ENCODE assay signal across 1 cellular context in the genomic region with DNA sequence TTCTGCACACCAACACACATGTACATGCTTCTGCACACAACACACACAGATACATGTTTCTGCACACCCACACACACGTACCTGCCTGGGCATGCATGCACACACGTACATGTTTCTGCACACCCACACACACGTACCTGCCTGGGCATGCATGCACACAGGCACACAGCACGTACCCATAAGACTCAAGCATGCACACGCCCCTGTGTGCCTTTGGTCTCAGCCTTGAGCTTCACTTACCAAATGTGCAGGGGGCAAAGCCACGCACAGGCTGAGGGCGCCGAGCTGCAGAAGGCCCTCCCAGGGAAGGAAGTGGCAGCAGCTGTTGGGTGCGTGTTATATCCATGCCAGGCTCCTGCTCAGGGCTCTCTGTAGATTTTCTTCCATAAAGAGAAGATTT.
TF ChIP-seq lines count a peak whose summit lies in the region.

No MANE protein-coding gene starts in this region.

TF ChIP-seq in GM23338, 12 proteins besides CTCF, POLR2A, EP300 and RAD21:
- TF ChIP-seq, protein P1, sequence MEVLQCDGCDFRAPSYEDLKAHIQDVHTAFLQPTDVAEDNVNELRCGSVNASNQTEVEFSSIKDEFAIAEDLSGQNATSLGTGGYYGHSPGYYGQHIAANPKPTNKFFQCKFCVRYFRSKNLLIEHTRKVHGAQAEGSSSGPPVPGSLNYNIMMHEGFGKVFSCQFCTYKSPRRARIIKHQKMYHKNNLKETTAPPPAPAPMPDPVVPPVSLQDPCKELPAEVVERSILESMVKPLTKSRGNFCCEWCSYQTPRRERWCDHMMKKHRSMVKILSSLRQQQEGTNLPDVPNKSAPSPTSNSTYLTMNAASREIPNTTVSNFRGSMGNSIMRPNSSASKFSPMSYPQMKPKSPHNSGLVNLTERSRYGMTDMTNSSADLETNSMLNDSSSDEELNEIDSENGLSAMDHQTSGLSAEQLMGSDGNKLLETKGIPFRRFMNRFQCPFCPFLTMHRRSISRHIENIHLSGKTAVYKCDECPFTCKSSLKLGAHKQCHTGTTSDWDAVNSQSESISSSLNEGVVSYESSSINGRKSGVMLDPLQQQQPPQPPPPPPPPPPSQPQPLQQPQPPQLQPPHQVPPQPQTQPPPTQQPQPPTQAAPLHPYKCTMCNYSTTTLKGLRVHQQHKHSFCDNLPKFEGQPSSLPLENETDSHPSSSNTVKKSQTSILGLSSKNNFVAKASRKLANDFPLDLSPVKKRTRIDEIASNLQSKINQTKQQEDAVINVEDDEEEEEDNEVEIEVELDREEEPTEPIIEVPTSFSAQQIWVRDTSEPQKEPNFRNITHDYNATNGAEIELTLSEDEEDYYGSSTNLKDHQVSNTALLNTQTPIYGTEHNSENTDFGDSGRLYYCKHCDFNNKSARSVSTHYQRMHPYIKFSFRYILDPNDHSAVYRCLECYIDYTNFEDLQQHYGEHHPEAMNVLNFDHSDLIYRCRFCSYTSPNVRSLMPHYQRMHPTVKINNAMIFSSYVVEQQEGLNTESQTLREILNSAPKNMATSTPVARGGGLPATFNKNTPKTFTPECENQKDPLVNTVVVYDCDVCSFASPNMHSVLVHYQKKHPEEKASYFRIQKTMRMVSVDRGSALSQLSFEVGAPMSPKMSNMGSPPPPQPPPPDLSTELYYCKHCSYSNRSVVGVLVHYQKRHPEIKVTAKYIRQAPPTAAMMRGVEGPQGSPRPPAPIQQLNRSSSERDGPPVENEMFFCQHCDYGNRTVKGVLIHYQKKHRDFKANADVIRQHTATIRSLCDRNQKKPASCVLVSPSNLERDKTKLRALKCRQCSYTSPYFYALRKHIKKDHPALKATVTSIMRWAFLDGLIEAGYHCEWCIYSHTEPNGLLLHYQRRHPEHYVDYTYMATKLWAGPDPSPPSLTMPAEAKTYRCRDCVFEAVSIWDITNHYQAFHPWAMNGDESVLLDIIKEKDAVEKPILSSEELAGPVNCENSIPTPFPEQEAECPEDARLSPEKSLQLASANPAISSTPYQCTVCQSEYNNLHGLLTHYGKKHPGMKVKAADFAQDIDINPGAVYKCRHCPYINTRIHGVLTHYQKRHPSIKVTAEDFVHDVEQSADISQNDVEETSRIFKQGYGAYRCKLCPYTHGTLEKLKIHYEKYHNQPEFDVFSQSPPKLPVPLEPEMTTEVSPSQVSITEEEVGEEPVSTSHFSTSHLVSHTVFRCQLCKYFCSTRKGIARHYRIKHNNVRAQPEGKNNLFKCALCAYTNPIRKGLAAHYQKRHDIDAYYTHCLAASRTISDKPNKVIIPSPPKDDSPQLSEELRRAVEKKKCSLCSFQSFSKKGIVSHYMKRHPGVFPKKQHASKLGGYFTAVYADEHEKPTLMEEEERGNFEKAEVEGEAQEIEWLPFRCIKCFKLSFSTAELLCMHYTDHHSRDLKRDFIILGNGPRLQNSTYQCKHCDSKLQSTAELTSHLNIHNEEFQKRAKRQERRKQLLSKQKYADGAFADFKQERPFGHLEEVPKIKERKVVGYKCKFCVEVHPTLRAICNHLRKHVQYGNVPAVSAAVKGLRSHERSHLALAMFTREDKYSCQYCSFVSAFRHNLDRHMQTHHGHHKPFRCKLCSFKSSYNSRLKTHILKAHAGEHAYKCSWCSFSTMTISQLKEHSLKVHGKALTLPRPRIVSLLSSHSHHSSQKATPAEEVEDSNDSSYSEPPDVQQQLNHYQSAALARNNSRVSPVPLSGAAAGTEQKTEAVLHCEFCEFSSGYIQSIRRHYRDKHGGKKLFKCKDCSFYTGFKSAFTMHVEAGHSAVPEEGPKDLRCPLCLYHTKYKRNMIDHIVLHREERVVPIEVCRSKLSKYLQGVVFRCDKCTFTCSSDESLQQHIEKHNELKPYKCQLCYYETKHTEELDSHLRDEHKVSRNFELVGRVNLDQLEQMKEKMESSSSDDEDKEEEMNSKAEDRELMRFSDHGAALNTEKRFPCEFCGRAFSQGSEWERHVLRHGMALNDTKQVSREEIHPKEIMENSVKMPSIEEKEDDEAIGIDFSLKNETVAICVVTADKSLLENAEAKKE (CRISPR knock-in tag; IDR thresholded peaks at IDR 0.05), result no peak
- TF ChIP-seq, protein P2, sequence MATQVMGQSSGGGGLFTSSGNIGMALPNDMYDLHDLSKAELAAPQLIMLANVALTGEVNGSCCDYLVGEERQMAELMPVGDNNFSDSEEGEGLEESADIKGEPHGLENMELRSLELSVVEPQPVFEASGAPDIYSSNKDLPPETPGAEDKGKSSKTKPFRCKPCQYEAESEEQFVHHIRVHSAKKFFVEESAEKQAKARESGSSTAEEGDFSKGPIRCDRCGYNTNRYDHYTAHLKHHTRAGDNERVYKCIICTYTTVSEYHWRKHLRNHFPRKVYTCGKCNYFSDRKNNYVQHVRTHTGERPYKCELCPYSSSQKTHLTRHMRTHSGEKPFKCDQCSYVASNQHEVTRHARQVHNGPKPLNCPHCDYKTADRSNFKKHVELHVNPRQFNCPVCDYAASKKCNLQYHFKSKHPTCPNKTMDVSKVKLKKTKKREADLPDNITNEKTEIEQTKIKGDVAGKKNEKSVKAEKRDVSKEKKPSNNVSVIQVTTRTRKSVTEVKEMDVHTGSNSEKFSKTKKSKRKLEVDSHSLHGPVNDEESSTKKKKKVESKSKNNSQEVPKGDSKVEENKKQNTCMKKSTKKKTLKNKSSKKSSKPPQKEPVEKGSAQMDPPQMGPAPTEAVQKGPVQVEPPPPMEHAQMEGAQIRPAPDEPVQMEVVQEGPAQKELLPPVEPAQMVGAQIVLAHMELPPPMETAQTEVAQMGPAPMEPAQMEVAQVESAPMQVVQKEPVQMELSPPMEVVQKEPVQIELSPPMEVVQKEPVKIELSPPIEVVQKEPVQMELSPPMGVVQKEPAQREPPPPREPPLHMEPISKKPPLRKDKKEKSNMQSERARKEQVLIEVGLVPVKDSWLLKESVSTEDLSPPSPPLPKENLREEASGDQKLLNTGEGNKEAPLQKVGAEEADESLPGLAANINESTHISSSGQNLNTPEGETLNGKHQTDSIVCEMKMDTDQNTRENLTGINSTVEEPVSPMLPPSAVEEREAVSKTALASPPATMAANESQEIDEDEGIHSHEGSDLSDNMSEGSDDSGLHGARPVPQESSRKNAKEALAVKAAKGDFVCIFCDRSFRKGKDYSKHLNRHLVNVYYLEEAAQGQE (IDR thresholded peaks at IDR 0.05; ENCODE audit: unreplicated experiment), result no peak
- TF ChIP-seq STAT1 (IDR thresholded peaks at IDR 0.05; ENCODE audit: unreplicated experiment), result no peak
- no peak for TF ChIP-seq CREB1 (CRISPR knock-in tag; IDR thresholded peaks at IDR 0.05; ENCODE audit: low read depth)
- no peak for TF ChIP-seq JUNB (IDR thresholded peaks at IDR 0.05; ENCODE audit: unreplicated experiment)
- no peak for TF ChIP-seq ZNF114 (CRISPR knock-in tag; IDR thresholded peaks at IDR 0.05)
- TF ChIP-seq POLR2AphosphoS5 (IDR thresholded peaks at IDR 0.05; ENCODE audit: low read depth), result no peak
- TF ChIP-seq NANOG (IDR thresholded peaks at IDR 0.05; ENCODE audit: borderline replicate concordance), result no peak
- no peak for TF ChIP-seq EZH2phosphoT487 (IDR thresholded peaks at IDR 0.05; ENCODE audit: unreplicated experiment)
- TF ChIP-seq ZNF331 (CRISPR knock-in tag; IDR thresholded peaks at IDR 0.05; ENCODE audit: low read depth), result no peak
- no peak for TF ChIP-seq EZH2 (IDR thresholded peaks at IDR 0.05; ENCODE audit: low read depth, unreplicated experiment)
- TF ChIP-seq, protein P3, sequence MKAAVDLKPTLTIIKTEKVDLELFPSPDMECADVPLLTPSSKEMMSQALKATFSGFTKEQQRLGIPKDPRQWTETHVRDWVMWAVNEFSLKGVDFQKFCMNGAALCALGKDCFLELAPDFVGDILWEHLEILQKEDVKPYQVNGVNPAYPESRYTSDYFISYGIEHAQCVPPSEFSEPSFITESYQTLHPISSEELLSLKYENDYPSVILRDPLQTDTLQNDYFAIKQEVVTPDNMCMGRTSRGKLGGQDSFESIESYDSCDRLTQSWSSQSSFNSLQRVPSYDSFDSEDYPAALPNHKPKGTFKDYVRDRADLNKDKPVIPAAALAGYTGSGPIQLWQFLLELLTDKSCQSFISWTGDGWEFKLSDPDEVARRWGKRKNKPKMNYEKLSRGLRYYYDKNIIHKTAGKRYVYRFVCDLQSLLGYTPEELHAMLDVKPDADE (IDR thresholded peaks at IDR 0.05), result no peak
